12 cellular contexts compared by ENCODE assay signal in genomic region chr17:44608732-44609435, GRCh38. TPM values are rescaled to one million over a fixed set of nuclear protein-coding genes. Genes with fewer than 3 reads are reported as not detected.
A peak's percentile ranks its signal among the peaks of the same experiment; 100 is the strongest.
DNase-seq lines count a peak whose midpoint lies in the region; ATAC-seq and TF ChIP-seq lines count a peak whose summit lies in the region.
"Had no signal": no experiment of that assay in that cellular context is flagged by ENCODE, and none has a peak within 500 bp of the region (broad histone marks: within the 10 kb centered on the region; RNA-seq: fewer than 3 reads in every experiment).

No MANE protein-coding gene starts in this region.

- H3K27me3 Mint-ChIP-seq in endodermal cell (ENCODE audit: insufficient read depth) (peaks cover 5% of the 10 kb centered on the region), type B pancreatic cell (peaks cover 5% of the 10 kb centered on the region)

- peak overlapping the region; percentile 52 for H3K27ac Mint-ChIP-seq in endodermal cell
- peak overlapping the region; percentile 36 for H3K27ac Mint-ChIP-seq in type B pancreatic cell
- H3K27ac Mint-ChIP-seq: effector memory CD8-positive, alpha-beta T cell had no signal

- DNase-seq in SHP77 (lab: John Stamatoyannopoulos, UW): peak; percentile 94 to 96
- DNase-seq in SHP77 treated with DMSO at 0.1 percent for 48 hours (lab: John Stamatoyannopoulos, UW): no peak
- peak; percentile 79 for DNase-seq in NCI-H345 (lab: John Stamatoyannopoulos, UW)
- DNase-seq in endodermal cell: peak; percentile 65
- no peak for DNase-seq in type B pancreatic cell (ENCODE audit: extremely low spot score, unreplicated experiment)
- no peak for DNase-seq in KG1 (lab: John Stamatoyannopoulos, UW)
- DNase-seq in hypothalamus (lab: John Stamatoyannopoulos, UW): no peak
- DNase-seq: activated CD8-positive, alpha-beta memory T cell treated with anti-CD3 and anti-CD28 coated beads, Interleukin-2, amount 50 U/mL, for 4 hours; effector memory CD8-positive, alpha-beta T cell; ovary had no signal

- ATAC-seq in HG03108 (IDR thresholded peaks at IDR 0.05; ENCODE audit: unreplicated experiment): no peak
- ATAC-seq: effector memory CD8-positive, alpha-beta T cell had no signal

- H3K27me3 ChIP-seq in endodermal cell (ENCODE audit: control insufficient read depth, insufficient read depth, low read length, poor library complexity, severe bottlenecking): no peaks in the 10 kb centered on the region
- H3K27me3 ChIP-seq: ovary had no signal

- H3K4me3 ChIP-seq in endodermal cell (ENCODE audit: low read length): no peak overlapping the region
- H3K4me3 ChIP-seq: ovary had no signal

- H3K36me3 Mint-ChIP-seq in endodermal cell (ENCODE audit: low read depth) (no peaks in the 10 kb centered on the region), type B pancreatic cell (no peaks in the 10 kb centered on the region)

- 93 to 94% methylated on average over 5 to 6 of the region's 6 CpGs for WGBS in endodermal cell (ENCODE audit: insufficient coverage in 1 of 2, insufficient read length in 1 of 2), 2 experiments

- H3K27ac ChIP-seq in endodermal cell (ENCODE audit: low read depth, low read length): peak overlapping the region; percentile 8
- H3K27ac ChIP-seq: ovary had no signal

- H3K4me1 Mint-ChIP-seq in endodermal cell: peaks cover 29% of the 10 kb centered on the region
- peaks cover 30% of the 10 kb centered on the region for H3K4me1 Mint-ChIP-seq in type B pancreatic cell (ENCODE audit: unreplicated experiment)

- peak overlapping the region; percentile 55 for H3K9ac ChIP-seq in endodermal cell (ENCODE audit: extremely low read depth, low read length, poor library complexity, severe bottlenecking)

- H3K4me3 Mint-ChIP-seq in endodermal cell (peak overlapping the region; percentile 16), type B pancreatic cell (no peak overlapping the region)
- H3K4me3 Mint-ChIP-seq: effector memory CD8-positive, alpha-beta T cell had no signal

- no peaks in the 10 kb centered on the region for H3K9me3 ChIP-seq in endodermal cell (ENCODE audit: control insufficient read depth, low read length)
- H3K9me3 ChIP-seq: ovary had no signal

- no peaks in the 10 kb centered on the region for H3K36me3 ChIP-seq in endodermal cell (ENCODE audit: control insufficient read depth, insufficient read depth, low read length)
- H3K36me3 ChIP-seq: ovary had no signal

- H3K9me3 Mint-ChIP-seq in endodermal cell (no peaks in the 10 kb centered on the region), type B pancreatic cell (no peaks in the 10 kb centered on the region)
- H3K9me3 Mint-ChIP-seq: effector memory CD8-positive, alpha-beta T cell had no signal

- peaks cover 15% of the 10 kb centered on the region for H3K4me1 ChIP-seq in endodermal cell (ENCODE audit: control insufficient read depth, insufficient read depth, low read length)

- TF ChIP-seq CTCF in endodermal cell (conservative IDR thresholded peaks at IDR 0.05) (no peak), type B pancreatic cell (conservative IDR thresholded peaks at IDR 0.05) (no peak)

RNA-seq across cellular contexts. Expression of gene MEIOC, which starts 47.4 kb away (rescaled TPM):
- total RNA-seq in endodermal cell: 1 to 10 TPM; 1.4 to 3.7 TPM
- polyA plus RNA-seq in endodermal cell (2013, experiment 1 of 2): 2.7 TPM
- polyA plus RNA-seq in endodermal cell (2013, experiment 2 of 2): 2.8 TPM
- 0.60 TPM in 1 of 2 replicates, not detected in the other for total RNA-seq in type B pancreatic cell (ENCODE audit: low replicate concordance)
- total RNA-seq: liver, ovary had no signal

RNA-seq across cellular contexts. Expression of gene FZD2, which starts 51.6 kb away (rescaled TPM):
- total RNA-seq in endodermal cell (10 to 100 TPM; 20.6 to 21.9 TPM), type B pancreatic cell (ENCODE audit: low replicate concordance) (3.6 and 54.4 TPM in 2 replicates)
- polyA plus RNA-seq in endodermal cell (2013, experiment 1 of 2): 65.2 TPM
- polyA plus RNA-seq in endodermal cell (2013, experiment 2 of 2): 64.6 TPM

Comparison
In these comparisons a context has a peak if more than half of its experiments do, and no peak if none do; other contexts are left out.
1. DNase-seq: peak in SHP77 (2 of 2), NCI-H345 (single experiment) and endodermal cell (single experiment); none in SHP77 treated with DMSO at 0.1 percent for 48 hours (single experiment), type B pancreatic cell (single experiment), KG1 (single experiment) and hypothalamus (0 of 51).